Comparison of ENCODE assay signal across 1 cellular context in the genomic region with DNA sequence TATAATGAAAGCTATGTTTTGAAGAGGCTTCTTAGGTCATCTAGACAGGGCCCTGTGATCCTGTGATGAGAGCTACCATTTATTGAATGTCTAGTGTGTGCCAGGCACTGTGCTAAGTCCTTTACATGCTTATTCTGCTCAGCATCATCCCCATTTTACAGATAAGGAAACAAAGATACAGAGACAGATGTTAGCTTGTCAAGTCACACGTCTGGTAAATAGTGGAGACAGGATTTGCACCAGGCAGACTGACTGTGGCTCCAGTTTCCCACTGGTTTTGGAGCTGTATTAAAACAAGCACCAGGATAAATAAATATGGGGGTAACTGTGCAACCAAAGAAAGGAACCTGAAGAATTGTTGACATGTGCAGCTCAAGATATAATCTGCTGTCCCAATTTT.
A peak's percentile ranks its signal among the peaks of the same experiment; 100 is the strongest.
TF ChIP-seq lines count a peak whose summit lies in the region.

No MANE protein-coding gene starts in this region.

TF ChIP-seq in HepG2, 621 proteins besides CTCF, POLR2A, EP300 and RAD21 (continued from another document):
- TF ChIP-seq THAP8 (CRISPR knock-in tag; IDR thresholded peaks at IDR 0.05; ENCODE audit: borderline replicate concordance) = no peak
- TF ChIP-seq ZNF280D (CRISPR knock-in tag; IDR thresholded peaks at IDR 0.05) = no peak
- 0 out of 2 replicates have a peak, but pooled peaks have one; percentile 29 for TF ChIP-seq HDAC1 (CRISPR knock-in tag; IDR thresholded peaks at IDR 0.05)
- TF ChIP-seq MIER2 (CRISPR knock-in tag; IDR thresholded peaks at IDR 0.05) = no peak
- TF ChIP-seq SIX1 (CRISPR knock-in tag; IDR thresholded peaks at IDR 0.05; ENCODE audit: borderline replicate concordance) = no peak
- TF ChIP-seq NRL (CRISPR knock-in tag; IDR thresholded peaks at IDR 0.05; ENCODE audit: borderline replicate concordance) = no peak
- TF ChIP-seq ZNF629 (CRISPR knock-in tag; conservative IDR thresholded peaks at IDR 0.05) = peak; percentile 87
- TF ChIP-seq EZH2 (conservative IDR thresholded peaks at IDR 0.05; ENCODE audit: low read depth, low read length) = no peak
- peak; percentile 38; the same call in 1 of the 2 replicates for TF ChIP-seq ZMYM3 (CRISPR knock-in tag; IDR thresholded peaks at IDR 0.05)
- TF ChIP-seq, protein P1, sequence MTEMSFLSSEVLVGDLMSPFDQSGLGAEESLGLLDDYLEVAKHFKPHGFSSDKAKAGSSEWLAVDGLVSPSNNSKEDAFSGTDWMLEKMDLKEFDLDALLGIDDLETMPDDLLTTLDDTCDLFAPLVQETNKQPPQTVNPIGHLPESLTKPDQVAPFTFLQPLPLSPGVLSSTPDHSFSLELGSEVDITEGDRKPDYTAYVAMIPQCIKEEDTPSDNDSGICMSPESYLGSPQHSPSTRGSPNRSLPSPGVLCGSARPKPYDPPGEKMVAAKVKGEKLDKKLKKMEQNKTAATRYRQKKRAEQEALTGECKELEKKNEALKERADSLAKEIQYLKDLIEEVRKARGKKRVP (CRISPR knock-in tag; IDR thresholded peaks at IDR 0.05) = no peak
- no peak for TF ChIP-seq MAFG (CRISPR knock-in tag; IDR thresholded peaks at IDR 0.05)
- TF ChIP-seq HNRNPH1 (optimal IDR thresholded peaks at IDR 0.05; ENCODE audit: low read depth, low read length) = no peak
